In the genomic region with DNA sequence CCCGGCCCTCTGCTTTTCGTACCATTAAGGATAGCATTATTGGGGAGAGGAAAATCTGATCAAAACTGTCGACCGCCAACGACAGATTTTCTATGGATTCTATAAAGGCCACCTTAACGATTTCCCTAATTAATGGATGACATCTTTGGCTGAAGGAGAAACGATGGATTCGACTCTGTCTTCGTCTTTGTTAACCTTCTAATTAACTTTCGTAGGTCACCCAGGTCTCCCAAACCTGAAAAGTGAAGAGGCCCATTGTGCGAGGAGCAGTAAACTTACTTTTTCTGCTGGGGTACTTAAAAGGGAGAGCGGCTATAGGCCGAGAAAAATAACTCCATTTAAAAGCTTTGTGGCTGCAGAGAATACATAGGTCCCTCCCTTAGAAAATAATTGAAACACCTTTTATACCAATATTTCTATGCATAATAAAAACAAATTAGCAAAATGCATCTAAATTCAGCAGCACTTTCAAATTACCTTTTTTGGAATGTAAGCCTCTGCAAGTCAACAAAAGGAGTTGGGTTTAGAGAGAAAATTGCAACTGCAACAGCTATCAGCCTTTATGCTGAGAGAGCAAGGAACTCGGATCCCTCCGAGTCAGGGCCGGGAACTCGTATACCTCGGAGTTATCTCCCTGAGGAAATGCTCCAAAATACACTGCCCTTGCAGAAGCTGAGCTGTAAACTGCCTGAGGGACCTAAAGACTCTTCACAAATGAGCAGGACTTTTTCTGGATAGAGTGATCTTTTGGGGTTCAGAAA, we compare ENCODE assay signal across 9 cellular contexts. TPM values are rescaled to one million over a fixed set of nuclear protein-coding genes. Genes with fewer than 3 reads are reported as not detected.
DNase-seq lines count a peak whose midpoint lies in the region; ATAC-seq, FAIRE-seq and TF ChIP-seq lines count a peak whose summit lies in the region.
"Had no signal": no experiment of that assay in that cellular context is flagged by ENCODE, and none has a peak within 500 bp of the region (broad histone marks: within the 10 kb centered on the region; RNA-seq: fewer than 3 reads in every experiment).

No MANE protein-coding gene starts in this region.

- H3K4me2 ChIP-seq in A549 (peak overlapping the region; percentile 80), neural cell (ENCODE audit: low read length) (peak overlapping the region; percentile 77)

- H4K20me1 ChIP-seq in neural cell (ENCODE audit: insufficient read depth): no peaks in the 10 kb centered on the region

- peaks cover 84% of the 10 kb centered on the region for H3K27me3 ChIP-seq in HUES48 (ENCODE audit: control insufficient read depth, insufficient read depth, low read length)
- peaks cover 7% of the 10 kb centered on the region for H3K27me3 ChIP-seq in neural cell (ENCODE audit: insufficient read depth, low read depth, low read length)

- CTCF ChIA-PET in A549 (lab: Yijun Ruan, JAX): interaction anchor here (1.4 to 1.6 kb wide), 2 partner anchors 17 to 23 kb away, joined by 3 to 6 read pairs; no protein-coding TSS in a partner anchor
- CTCF ChIA-PET in RWPE1 (lab: Yijun Ruan, JAX): interaction anchor here (1.4 kb wide), 1 partner anchor 14 kb away, joined by 3 read pairs; no protein-coding TSS in a partner anchor

- H3K36me3 ChIP-seq in HUES48 (ENCODE audit: control insufficient read depth, insufficient read depth, low read length) (no peaks in the 10 kb centered on the region), neural cell (ENCODE audit: insufficient read depth, low read length) (no peaks in the 10 kb centered on the region)
- H3K36me3 ChIP-seq: neutrophil had no signal

- no peak for ATAC-seq in A549

- H3K9me3 ChIP-seq in A549 (no peaks in the 10 kb centered on the region), HUES48 (ENCODE audit: control insufficient read depth, insufficient read depth, low read length) (no peaks in the 10 kb centered on the region), neural cell (ENCODE audit: low read length) (no peaks in the 10 kb centered on the region)
- H3K9me3 ChIP-seq: neutrophil had no signal

- H3K4me1 ChIP-seq in A549 (peaks cover 16% of the 10 kb centered on the region; the same call in 2 of the 3 replicates), HUES48 (ENCODE audit: control insufficient read depth, insufficient read depth, low read length) (peaks cover 18% of the 10 kb centered on the region)

- no peaks in the 10 kb centered on the region for H3K79me2 ChIP-seq in neural cell (replicated peaks; ENCODE audit: insufficient read depth, low read length)

- TF ChIP-seq EP300 in A549 (IDR thresholded peaks at IDR 0.05): no peak
- no peak for TF ChIP-seq EP300 in neural cell (conservative IDR thresholded peaks at IDR 0.05; ENCODE audit: poor library complexity, severe bottlenecking)

- DNase-seq in A549 (ENCODE audit: low read depth in 1 of 2, low spot score in 1 of 2) (no peak), choroid plexus epithelial cell (ENCODE audit: low read depth) (no peak), iPS-NIHi11 (ENCODE audit: low spot score) (no peak), mesenteric fat pad (ENCODE audit: low spot score) (no peak), RWPE1 (ENCODE audit: low spot score) (no peak), NCI-H1105 (lab: John Stamatoyannopoulos, UW) (no peak)

- peak overlapping the region; percentile 14 for H2AFZ ChIP-seq in neural cell (ENCODE audit: low read depth, low read length)

- WGBS in A549 (ENCODE audit: missing lambda C conversion rate): 78% methylated on average over 17 of the region's 18 CpGs

- H3F3A ChIP-seq in neural cell (ENCODE audit: insufficient read depth, low read length, poor library complexity, severe bottlenecking): peaks cover 4% of the 10 kb centered on the region

- no peaks in the 10 kb centered on the region for H3K9me2 ChIP-seq in neural cell (ENCODE audit: insufficient read depth, low read length)

- H3K4me3 ChIP-seq in A549 (no peak overlapping the region), HUES48 (ENCODE audit: low read depth, low read length) (peak overlapping the region; percentile 55), choroid plexus epithelial cell (ENCODE audit: low read depth, low read length) (peak overlapping the region; percentile 57), neural cell (ENCODE audit: low read length) (peak overlapping the region; percentile 66)

- TF ChIP-seq RAD21 in A549 (conservative IDR thresholded peaks at IDR 0.05 in 1 of 2, IDR thresholded peaks at IDR 0.05 in 1 of 2) (no peak), neural cell (conservative IDR thresholded peaks at IDR 0.05) (no peak)

- POLR2A ChIA-PET in A549 (lab: Yijun Ruan, JAX) (no interaction called here), RWPE1 (lab: Yijun Ruan, JAX; ENCODE audit: low non-redundant PET) (no interaction called here)

- no peak for FAIRE-seq in A549 (lab: Jason Lieb, UNC)

- H3K27ac ChIP-seq in A549 (peak overlapping the region; percentile 33 to 89; a peak in 4 of 6 replicates), HUES48 (ENCODE audit: low read depth, low read length) (peak overlapping the region; percentile 79), neural cell (ENCODE audit: low read length) (no peak overlapping the region), RWPE1 (no peak overlapping the region)
- H3K27ac ChIP-seq: neutrophil had no signal

- H3K9ac ChIP-seq in HUES48 (ENCODE audit: low read depth, low read length): peak overlapping the region; percentile 33; the same call in 1 of the 2 replicates
- H3K9ac ChIP-seq in neural cell (ENCODE audit: low read length): peak overlapping the region; percentile 64

- no peak for TF ChIP-seq POLR2A in A549 (IDR thresholded peaks at IDR 0.05; ENCODE audit: low read length)

- no peak for TF ChIP-seq CTCF in A549 (IDR thresholded peaks at IDR 0.05)
- TF ChIP-seq CTCF in choroid plexus epithelial cell (conservative IDR thresholded peaks at IDR 0.05; ENCODE audit: low read depth, low read length): no peak
- TF ChIP-seq CTCF in neural cell (IDR thresholded peaks at IDR 0.05; ENCODE audit: poor library complexity, severe bottlenecking): no peak
- no peak for TF ChIP-seq CTCF in RWPE1 (conservative IDR thresholded peaks at IDR 0.05; ENCODE audit: low read depth)

TF ChIP-seq in A549, 52 proteins besides CTCF, POLR2A, EP300 and RAD21:
- TF ChIP-seq HOXB5 (CRISPR knock-in tag; IDR thresholded peaks at IDR 0.05) (no peak), CHD2 (IDR thresholded peaks at IDR 0.05; ENCODE audit: low read length, partially characterized antibody) (no peak), RARB (CRISPR knock-in tag; IDR thresholded peaks at IDR 0.05) (no peak), ZFP36 (IDR thresholded peaks at IDR 0.05; ENCODE audit: borderline replicate concordance, partially characterized antibody) (no peak), KDM5A (IDR thresholded peaks at IDR 0.05) (no peak), FOSB (CRISPR knock-in tag; IDR thresholded peaks at IDR 0.05) (no peak)
- TF ChIP-seq, protein P1, sequence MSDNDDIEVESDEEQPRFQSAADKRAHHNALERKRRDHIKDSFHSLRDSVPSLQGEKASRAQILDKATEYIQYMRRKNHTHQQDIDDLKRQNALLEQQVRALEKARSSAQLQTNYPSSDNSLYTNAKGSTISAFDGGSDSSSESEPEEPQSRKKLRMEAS (IDR thresholded peaks at IDR 0.05): no peak
TF ChIP-seq in A549: peak in this region for 0.

TF ChIP-seq in neural cell, 6 proteins besides CTCF, POLR2A, EP300 and RAD21 (continues in another document):
- TF ChIP-seq POLR2AphosphoS5 (IDR thresholded peaks at IDR 0.05) (no peak), EZH2 (IDR thresholded peaks at IDR 0.05; ENCODE audit: borderline replicate concordance, insufficient read depth, low read length, poor library complexity, severe bottlenecking) (no peak), SMC3 (conservative IDR thresholded peaks at IDR 0.05; ENCODE audit: poor library complexity) (no peak), MXI1 (conservative IDR thresholded peaks at IDR 0.05; ENCODE audit: poor library complexity, severe bottlenecking) (no peak), TAF1 (IDR thresholded peaks at IDR 0.05; ENCODE audit: low read depth) (no peak)

RNA-seq across cellular contexts. Expression of a gene that starts 31.4 kb away (rescaled TPM):
- polyA plus RNA-seq in A549 (2011; rRNA removed): 0.03 TPM in 1 of 2 replicates, not detected in the other
- not detected in 2 replicates for polyA plus RNA-seq in A549 (2012; cell fraction: cytosol; rRNA removed)
- not detected in 2 replicates for polyA plus RNA-seq in A549 (2012; cell fraction: nucleus; rRNA removed)
- 0.08 TPM in 2 of 3 replicates, not detected in the other for polyA plus RNA-seq in A549 (2017; fragmentation: RNase III; extraction: RNeasy Plus Mini Kit Qiagen cat#74134 plus additional on column Dnase treatment)
- polyA minus RNA-seq in A549 (2011; rRNA and poly(A)+ RNA removed): 0.15 TPM in 1 of 2 replicates, not detected in the other
- polyA plus RNA-seq in neural cell: 0.50 and 1.3 TPM in 2 replicates
- 1.3 and 1.7 TPM in 2 replicates for polyA minus RNA-seq in neural cell
- not detected for total RNA-seq in mesenteric fat pad

RNA-seq across cellular contexts. Expression of a gene that starts 59.9 kb away (rescaled TPM):
- 41.7 and 49.6 TPM in 2 replicates for polyA plus RNA-seq in A549 (2011; rRNA removed)
- polyA plus RNA-seq in A549 (2012; cell fraction: cytosol; rRNA removed): 11.1 and 15.9 TPM in 2 replicates
- 15.7 and 21.0 TPM in 2 replicates for polyA plus RNA-seq in A549 (2012; cell fraction: nucleus; rRNA removed)
- 16.8 to 18.0 TPM (median 17.9 TPM) in 3 replicates for polyA plus RNA-seq in A549 (2017; fragmentation: RNase III; extraction: RNeasy Plus Mini Kit Qiagen cat#74134 plus additional on column Dnase treatment)
- polyA minus RNA-seq in A549 (2011; rRNA and poly(A)+ RNA removed): 10.0 and 13.5 TPM in 2 replicates
- 54.7 and 59.9 TPM in 2 replicates for polyA plus RNA-seq in neural cell
- polyA minus RNA-seq in neural cell: 41.6 and 48.4 TPM in 2 replicates
- 106 TPM for total RNA-seq in mesenteric fat pad

Comparison
In these comparisons a context has a peak if more than half of its experiments do, and no peak if none do; other contexts are left out.
1. H3K27ac ChIP-seq: peak in A549 (2 of 2) and HUES48 (single experiment); none in neural cell (single experiment) and RWPE1 (single experiment).